ENCODE assay signal across 1 cellular context in genomic region chr12:93563807-93564538, GRCh38.
A peak's percentile ranks its signal among the peaks of the same experiment; 100 is the strongest.
TF ChIP-seq lines count a peak whose summit lies in the region.

No MANE protein-coding gene starts in this region.

TF ChIP-seq in HepG2, 621 proteins besides CTCF, POLR2A, EP300 and RAD21 (continued from another document and continues in another):
- TF ChIP-seq, protein P1, sequence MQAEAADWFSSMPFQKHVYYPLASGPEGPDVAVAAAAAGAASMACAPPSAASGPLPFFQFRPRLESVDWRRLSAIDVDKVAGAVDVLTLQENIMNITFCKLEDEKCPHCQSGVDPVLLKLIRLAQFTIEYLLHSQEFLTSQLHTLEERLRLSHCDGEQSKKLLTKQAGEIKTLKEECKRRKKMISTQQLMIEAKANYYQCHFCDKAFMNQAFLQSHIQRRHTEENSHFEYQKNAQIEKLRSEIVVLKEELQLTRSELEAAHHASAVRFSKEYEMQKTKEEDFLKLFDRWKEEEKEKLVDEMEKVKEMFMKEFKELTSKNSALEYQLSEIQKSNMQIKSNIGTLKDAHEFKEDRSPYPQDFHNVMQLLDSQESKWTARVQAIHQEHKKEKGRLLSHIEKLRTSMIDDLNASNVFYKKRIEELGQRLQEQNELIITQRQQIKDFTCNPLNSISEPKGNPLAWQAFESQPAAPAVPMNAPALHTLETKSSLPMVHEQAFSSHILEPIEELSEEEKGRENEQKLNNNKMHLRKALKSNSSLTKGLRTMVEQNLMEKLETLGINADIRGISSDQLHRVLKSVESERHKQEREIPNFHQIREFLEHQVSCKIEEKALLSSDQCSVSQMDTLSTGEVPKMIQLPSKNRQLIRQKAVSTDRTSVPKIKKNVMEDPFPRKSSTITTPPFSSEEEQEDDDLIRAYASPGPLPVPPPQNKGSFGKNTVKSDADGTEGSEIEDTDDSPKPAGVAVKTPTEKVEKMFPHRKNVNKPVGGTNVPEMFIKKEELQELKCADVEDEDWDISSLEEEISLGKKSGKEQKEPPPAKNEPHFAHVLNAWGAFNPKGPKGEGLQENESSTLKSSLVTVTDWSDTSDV (CRISPR knock-in tag; IDR thresholded peaks at IDR 0.05) = no peak
- TF ChIP-seq YEATS4 (CRISPR knock-in tag; IDR thresholded peaks at IDR 0.05; ENCODE audit: borderline replicate concordance) = peak; percentile 37; the same call in 1 of the 2 replicates
- TF ChIP-seq ZNF614 (CRISPR knock-in tag; IDR thresholded peaks at IDR 0.05; ENCODE audit: borderline replicate concordance) = peak; percentile 77; the same call in 1 of the 2 replicates
- 0 out of 2 replicates have a peak, but pooled peaks have one; percentile 47 for TF ChIP-seq ZNF292 (CRISPR knock-in tag; IDR thresholded peaks at IDR 0.05; ENCODE audit: borderline replicate concordance, low read depth)
- no peak for TF ChIP-seq ZFP36L2 (CRISPR knock-in tag; IDR thresholded peaks at IDR 0.05)
- peak; percentile 90; the same call in 1 of the 2 replicates for TF ChIP-seq FOXJ3 (CRISPR knock-in tag; IDR thresholded peaks at IDR 0.05; ENCODE audit: borderline replicate concordance)
- no peak for TF ChIP-seq HOXA5 (CRISPR knock-in tag; IDR thresholded peaks at IDR 0.05)
- TF ChIP-seq, protein P2, sequence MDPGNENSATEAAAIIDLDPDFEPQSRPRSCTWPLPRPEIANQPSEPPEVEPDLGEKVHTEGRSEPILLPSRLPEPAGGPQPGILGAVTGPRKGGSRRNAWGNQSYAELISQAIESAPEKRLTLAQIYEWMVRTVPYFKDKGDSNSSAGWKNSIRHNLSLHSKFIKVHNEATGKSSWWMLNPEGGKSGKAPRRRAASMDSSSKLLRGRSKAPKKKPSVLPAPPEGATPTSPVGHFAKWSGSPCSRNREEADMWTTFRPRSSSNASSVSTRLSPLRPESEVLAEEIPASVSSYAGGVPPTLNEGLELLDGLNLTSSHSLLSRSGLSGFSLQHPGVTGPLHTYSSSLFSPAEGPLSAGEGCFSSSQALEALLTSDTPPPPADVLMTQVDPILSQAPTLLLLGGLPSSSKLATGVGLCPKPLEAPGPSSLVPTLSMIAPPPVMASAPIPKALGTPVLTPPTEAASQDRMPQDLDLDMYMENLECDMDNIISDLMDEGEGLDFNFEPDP (CRISPR knock-in tag; conservative IDR thresholded peaks at IDR 0.05) = no peak
- TF ChIP-seq KMT2B (CRISPR knock-in tag; IDR thresholded peaks at IDR 0.05) = peak; percentile 66
- TF ChIP-seq, protein P3, sequence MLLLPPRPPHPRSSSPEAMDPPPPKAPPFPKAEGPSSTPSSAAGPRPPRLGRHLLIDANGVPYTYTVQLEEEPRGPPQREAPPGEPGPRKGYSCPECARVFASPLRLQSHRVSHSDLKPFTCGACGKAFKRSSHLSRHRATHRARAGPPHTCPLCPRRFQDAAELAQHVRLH (CRISPR knock-in tag; IDR thresholded peaks at IDR 0.05; ENCODE audit: borderline replicate concordance, low read depth) = peak; percentile 77; the same call in 1 of the 2 replicates
- no peak for TF ChIP-seq BRD4 (CRISPR knock-in tag; IDR thresholded peaks at IDR 0.05)
- TF ChIP-seq ZSCAN12 (CRISPR knock-in tag; IDR thresholded peaks at IDR 0.05) = 0 out of 2 replicates have a peak, but pooled peaks have one; percentile 58
- TF ChIP-seq SOX13 (IDR thresholded peaks at IDR 0.05) = peak; percentile 85
- TF ChIP-seq SOX13 (CRISPR knock-in tag; conservative IDR thresholded peaks at IDR 0.05 in 1 of 2, IDR thresholded peaks at IDR 0.05 in 1 of 2) = peak in 1 of 2 experiments; percentile 96; a peak in 2 of 4 replicates
- TF ChIP-seq ZNF747 (CRISPR knock-in tag; IDR thresholded peaks at IDR 0.05; ENCODE audit: borderline replicate concordance) = peak; percentile 26; the same call in 1 of the 2 replicates
- TF ChIP-seq, protein P4, sequence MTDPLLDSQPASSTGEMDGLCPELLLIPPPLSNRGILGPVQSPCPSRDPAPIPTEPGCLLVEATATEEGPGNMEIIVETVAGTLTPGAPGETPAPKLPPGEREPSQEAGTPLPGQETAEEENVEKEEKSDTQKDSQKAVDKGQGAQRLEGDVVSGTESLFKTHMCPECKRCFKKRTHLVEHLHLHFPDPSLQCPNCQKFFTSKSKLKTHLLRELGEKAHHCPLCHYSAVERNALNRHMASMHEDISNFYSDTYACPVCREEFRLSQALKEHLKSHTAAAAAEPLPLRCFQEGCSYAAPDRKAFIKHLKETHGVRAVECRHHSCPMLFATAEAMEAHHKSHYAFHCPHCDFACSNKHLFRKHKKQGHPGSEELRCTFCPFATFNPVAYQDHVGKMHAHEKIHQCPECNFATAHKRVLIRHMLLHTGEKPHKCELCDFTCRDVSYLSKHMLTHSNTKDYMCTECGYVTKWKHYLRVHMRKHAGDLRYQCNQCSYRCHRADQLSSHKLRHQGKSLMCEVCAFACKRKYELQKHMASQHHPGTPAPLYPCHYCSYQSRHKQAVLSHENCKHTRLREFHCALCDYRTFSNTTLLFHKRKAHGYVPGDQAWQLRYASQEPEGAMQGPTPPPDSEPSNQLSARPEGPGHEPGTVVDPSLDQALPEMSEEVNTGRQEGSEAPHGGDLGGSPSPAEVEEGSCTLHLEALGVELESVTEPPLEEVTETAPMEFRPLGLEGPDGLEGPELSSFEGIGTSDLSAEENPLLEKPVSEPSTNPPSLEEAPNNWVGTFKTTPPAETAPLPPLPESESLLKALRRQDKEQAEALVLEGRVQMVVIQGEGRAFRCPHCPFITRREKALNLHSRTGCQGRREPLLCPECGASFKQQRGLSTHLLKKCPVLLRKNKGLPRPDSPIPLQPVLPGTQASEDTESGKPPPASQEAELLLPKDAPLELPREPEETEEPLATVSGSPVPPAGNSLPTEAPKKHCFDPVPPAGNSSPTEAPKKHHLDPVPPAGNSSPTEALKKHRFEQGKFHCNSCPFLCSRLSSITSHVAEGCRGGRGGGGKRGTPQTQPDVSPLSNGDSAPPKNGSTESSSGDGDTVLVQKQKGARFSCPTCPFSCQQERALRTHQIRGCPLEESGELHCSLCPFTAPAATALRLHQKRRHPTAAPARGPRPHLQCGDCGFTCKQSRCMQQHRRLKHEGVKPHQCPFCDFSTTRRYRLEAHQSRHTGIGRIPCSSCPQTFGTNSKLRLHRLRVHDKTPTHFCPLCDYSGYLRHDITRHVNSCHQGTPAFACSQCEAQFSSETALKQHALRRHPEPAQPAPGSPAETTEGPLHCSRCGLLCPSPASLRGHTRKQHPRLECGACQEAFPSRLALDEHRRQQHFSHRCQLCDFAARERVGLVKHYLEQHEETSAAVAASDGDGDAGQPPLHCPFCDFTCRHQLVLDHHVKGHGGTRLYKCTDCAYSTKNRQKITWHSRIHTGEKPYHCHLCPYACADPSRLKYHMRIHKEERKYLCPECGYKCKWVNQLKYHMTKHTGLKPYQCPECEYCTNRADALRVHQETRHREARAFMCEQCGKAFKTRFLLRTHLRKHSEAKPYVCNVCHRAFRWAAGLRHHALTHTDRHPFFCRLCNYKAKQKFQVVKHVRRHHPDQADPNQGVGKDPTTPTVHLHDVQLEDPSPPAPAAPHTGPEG (CRISPR knock-in tag; IDR thresholded peaks at IDR 0.05) = peak; percentile 64; the same call in 1 of the 2 replicates
- peak; percentile 91 for TF ChIP-seq ATF3 (CRISPR knock-in tag; IDR thresholded peaks at IDR 0.05)
- no peak for TF ChIP-seq CSRNP2 (CRISPR knock-in tag; conservative IDR thresholded peaks at IDR 0.05; ENCODE audit: low read depth)
- 0 out of 2 replicates have a peak, but pooled peaks have one; percentile 30 for TF ChIP-seq KDM4B (CRISPR knock-in tag; IDR thresholded peaks at IDR 0.05)
- TF ChIP-seq, protein P5, sequence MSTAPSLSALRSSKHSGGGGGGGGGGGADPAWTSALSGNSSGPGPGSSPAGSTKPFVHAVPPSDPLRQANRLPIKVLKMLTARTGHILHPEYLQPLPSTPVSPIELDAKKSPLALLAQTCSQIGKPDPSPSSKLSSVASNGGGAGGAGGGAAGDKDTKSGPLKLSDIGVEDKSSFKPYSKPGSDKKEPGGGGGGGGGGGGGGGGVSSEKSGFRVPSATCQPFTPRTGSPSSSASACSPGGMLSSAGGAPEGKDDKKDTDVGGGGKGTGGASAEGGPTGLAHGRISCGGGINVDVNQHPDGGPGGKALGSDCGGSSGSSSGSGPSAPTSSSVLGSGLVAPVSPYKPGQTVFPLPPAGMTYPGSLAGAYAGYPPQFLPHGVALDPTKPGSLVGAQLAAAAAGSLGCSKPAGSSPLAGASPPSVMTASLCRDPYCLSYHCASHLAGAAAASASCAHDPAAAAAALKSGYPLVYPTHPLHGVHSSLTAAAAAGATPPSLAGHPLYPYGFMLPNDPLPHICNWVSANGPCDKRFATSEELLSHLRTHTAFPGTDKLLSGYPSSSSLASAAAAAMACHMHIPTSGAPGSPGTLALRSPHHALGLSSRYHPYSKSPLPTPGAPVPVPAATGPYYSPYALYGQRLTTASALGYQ (CRISPR knock-in tag; IDR thresholded peaks at IDR 0.05) = peak; percentile 91
- TF ChIP-seq ZBTB40 (IDR thresholded peaks at IDR 0.05) = no peak
- TF ChIP-seq ZBTB40 (CRISPR knock-in tag; IDR thresholded peaks at IDR 0.05) = no peak; the same call in 1 of the 2 replicates
- 0 out of 2 replicates have a peak, but pooled peaks have one; percentile 68 for TF ChIP-seq BRCA1 (CRISPR knock-in tag; IDR thresholded peaks at IDR 0.05)
- TF ChIP-seq, protein P6, sequence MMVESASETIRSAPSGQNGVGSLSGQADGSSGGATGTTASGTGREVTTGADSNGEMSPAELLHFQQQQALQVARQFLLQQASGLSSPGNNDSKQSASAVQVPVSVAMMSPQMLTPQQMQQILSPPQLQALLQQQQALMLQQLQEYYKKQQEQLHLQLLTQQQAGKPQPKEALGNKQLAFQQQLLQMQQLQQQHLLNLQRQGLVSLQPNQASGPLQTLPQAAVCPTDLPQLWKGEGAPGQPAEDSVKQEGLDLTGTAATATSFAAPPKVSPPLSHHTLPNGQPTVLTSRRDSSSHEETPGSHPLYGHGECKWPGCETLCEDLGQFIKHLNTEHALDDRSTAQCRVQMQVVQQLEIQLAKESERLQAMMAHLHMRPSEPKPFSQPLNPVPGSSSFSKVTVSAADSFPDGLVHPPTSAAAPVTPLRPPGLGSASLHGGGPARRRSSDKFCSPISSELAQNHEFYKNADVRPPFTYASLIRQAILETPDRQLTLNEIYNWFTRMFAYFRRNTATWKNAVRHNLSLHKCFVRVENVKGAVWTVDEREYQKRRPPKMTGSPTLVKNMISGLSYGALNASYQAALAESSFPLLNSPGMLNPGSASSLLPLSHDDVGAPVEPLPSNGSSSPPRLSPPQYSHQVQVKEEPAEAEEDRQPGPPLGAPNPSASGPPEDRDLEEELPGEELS (CRISPR knock-in tag; IDR thresholded peaks at IDR 0.05) = peak; percentile 90
- TF ChIP-seq XRCC5 (optimal IDR thresholded peaks at IDR 0.05; ENCODE audit: low read length) = peak; percentile 79
